1 cellular context compared by ENCODE assay signal in genomic region chr18:11488175-11488574, GRCh38.
A peak's percentile ranks its signal among the peaks of the same experiment; 100 is the strongest.
TF ChIP-seq lines count a peak whose summit lies in the region.

No MANE protein-coding gene starts in this region.

TF ChIP-seq in IMR-90, 13 proteins besides CTCF, POLR2A, EP300 and RAD21:
- peak; percentile 76 for TF ChIP-seq CEBPB (IDR thresholded peaks at IDR 0.05; ENCODE audit: low read depth, low read length)
- no peak for TF ChIP-seq NFE2L2 (IDR thresholded peaks at IDR 0.05; ENCODE audit: low read depth, low read length)
